21 cellular contexts compared by ENCODE assay signal in genomic region chr7:135573541-135573940, GRCh38. TPM values are rescaled to one million over a fixed set of nuclear protein-coding genes. Genes with fewer than 3 reads are reported as not detected.
A peak's percentile ranks its signal among the peaks of the same experiment; 100 is the strongest.
DNase-seq lines count a peak whose midpoint lies in the region; ATAC-seq, FAIRE-seq and TF ChIP-seq lines count a peak whose summit lies in the region.
"Had no signal": no experiment of that assay in that cellular context is flagged by ENCODE, and none has a peak within 500 bp of the region (broad histone marks: within the 10 kb centered on the region; RNA-seq: fewer than 3 reads in every experiment).

No MANE protein-coding gene starts in this region.

- no peaks in the 10 kb centered on the region for H3K27me3 ChIP-seq in DOHH2 (ENCODE audit: control insufficient read depth, low read length)
- no peaks in the 10 kb centered on the region for H3K27me3 ChIP-seq in testis
- no peaks in the 10 kb centered on the region for H3K27me3 ChIP-seq in small intestine (ENCODE audit: control insufficient read depth in 2 of 2, insufficient read depth in 2 of 2, low read length in 2 of 2)
- H3K27me3 ChIP-seq: BE2C had no signal

- no peak for FAIRE-seq in small intestine (lab: Jason Lieb, UNC)
- FAIRE-seq: D721Med, HTR-8/SVneo, K562 had no signal

- intact Hi-C loops in OCI-LY7 (cut with micrococcal nuclease; ENCODE audit: unreplicated experiment) (no loop called here), testis (cut with DNase I; ENCODE audit: low total_unique reads) (no loop called here), Right ventricle myocardium inferior (cut with DNase I) (no loop called here)

- POLR2A ChIA-PET in OCI-LY7 (lab: Charles Lee) = interaction anchor here (0.6 to 0.7 kb wide), 3 partner anchors 24 to 88 kb away, joined by 3 to 5 read pairs (median 3); no protein-coding TSS in a partner anchor

- no peak for TF ChIP-seq POLR2A in testis (IDR thresholded peaks at IDR 0.05)

- H3K36me3 ChIP-seq in DOHH2 (ENCODE audit: control insufficient read depth, low read length) (peaks cover 84% of the 10 kb centered on the region), OCI-LY7 (ENCODE audit: insufficient read depth, low read length) (peaks cover 93% of the 10 kb centered on the region), testis (ENCODE audit: low read depth, missing control alignments) (no peaks in the 10 kb centered on the region), small intestine (ENCODE audit: control insufficient read depth in 2 of 2, insufficient read depth in 2 of 2, low read length in 2 of 2) (peaks cover 10 to 15% of the 10 kb centered on the region in 2 donors)

- H3K79me2 ChIP-seq in DOHH2 (ENCODE audit: control insufficient read depth, low read length) = peaks cover 53% of the 10 kb centered on the region
- peaks cover 56% of the 10 kb centered on the region for H3K79me2 ChIP-seq in OCI-LY7 (ENCODE audit: insufficient read depth, low read depth, low read length)

- H3K4me2 ChIP-seq in DOHH2 (ENCODE audit: low read length) (peak overlapping the region; percentile 31), OCI-LY7 (ENCODE audit: low read length) (0 out of 2 replicates have a peak overlapping the region, but pooled peaks have one; percentile 1)

- no TSS peak for BruUV-seq in OCI-LY7 (replicated peaks; lab: Mats Ljungman, UMichigan)

- TF ChIP-seq CTCF in DOHH2 (IDR thresholded peaks at IDR 0.05; ENCODE audit: low read depth, low read length, poor library complexity, severe bottlenecking) (no peak), OCI-LY7 (conservative IDR thresholded peaks at IDR 0.05; ENCODE audit: low read length) (no peak), testis (IDR thresholded peaks at IDR 0.05) (no peak)

- H3K9me2 ChIP-seq in DOHH2 (replicated peaks; ENCODE audit: control insufficient read depth, low read length) (no peaks in the 10 kb centered on the region), OCI-LY7 (ENCODE audit: insufficient read depth, low read length) (no peaks in the 10 kb centered on the region)

- H3K9me3 ChIP-seq in DOHH2 (ENCODE audit: control insufficient read depth, insufficient read depth, low read length) = no peaks in the 10 kb centered on the region
- H3K9me3 ChIP-seq in OCI-LY7 (ENCODE audit: low read length) = peaks cover 26% of the 10 kb centered on the region; the same call in 1 of the 2 replicates
- no peaks in the 10 kb centered on the region for H3K9me3 ChIP-seq in testis
- no peaks in the 10 kb centered on the region for H3K9me3 ChIP-seq in small intestine (ENCODE audit: control insufficient read depth, low read depth)
- H3K9me3 ChIP-seq: BE2C, Caco-2 had no signal

- DNase-seq in OCI-LY7 (ENCODE audit: low spot score) = no peak
- peak; percentile 69 for DNase-seq in foreskin melanocyte
- DNase-seq in testis = peak; percentile 71
- DNase-seq in small intestine = no peak
- no peak for DNase-seq in SK-N-DZ (ENCODE audit: low spot score)
- DNase-seq in Right ventricle myocardium inferior (ENCODE audit: missing footprints) = no peak
- DNase-seq: BE2C; C1 segment of cervical spinal cord; Caco-2; CD4-positive, CD25-positive, alpha-beta regulatory T cell; CD8-positive, alpha-beta memory T cell; GDM1; GOT3; H7; HFFc6; IMR-90 had no signal

- CTCF ChIA-PET in OCI-LY7 (lab: Charles Lee; ENCODE audit: unreplicated experiment) = no interaction called here

- ATAC-seq in Right ventricle myocardium inferior = no peak
- ATAC-seq: HCT116, K562 had no signal

- 52 to 54% methylated on average over 2 of the region's 2 CpGs for WGBS in testis, 2 donors
- 74 to 84% (median 81%) methylated on average over 2 of the region's 2 CpGs for WGBS in small intestine, 3 donors

- H4K20me1 ChIP-seq in DOHH2 (ENCODE audit: control insufficient read depth, insufficient read depth, low read depth, low read length) (no peaks in the 10 kb centered on the region), OCI-LY7 (ENCODE audit: insufficient read depth, low read length) (peaks cover 1% of the 10 kb centered on the region; the same call in 1 of the 2 replicates)

- no peak overlapping the region for H2AFZ ChIP-seq in OCI-LY7 (ENCODE audit: low read length)

- H3K27ac ChIP-seq in DOHH2 (ENCODE audit: low read depth, low read length) = peak overlapping the region; percentile 26
- peak overlapping the region; percentile 13 for H3K27ac ChIP-seq in OCI-LY7 (ENCODE audit: low read depth, low read length, poor library complexity, severe bottlenecking)
- peak overlapping the region in 1 of 2 donors; percentile 32 for H3K27ac ChIP-seq in testis
- H3K27ac ChIP-seq in small intestine (ENCODE audit: low read depth in 1 of 2, low read length in 1 of 2) = no peak overlapping the region

- H3K4me1 ChIP-seq in DOHH2 (ENCODE audit: control insufficient read depth, low read length) = peaks cover 35% of the 10 kb centered on the region
- peaks cover 26% of the 10 kb centered on the region for H3K4me1 ChIP-seq in OCI-LY7 (ENCODE audit: insufficient read depth, low read length, poor library complexity, severe bottlenecking)
- H3K4me1 ChIP-seq in testis = peaks cover 7% of the 10 kb centered on the region
- H3K4me1 ChIP-seq in small intestine (ENCODE audit: control insufficient read depth in 2 of 2, insufficient read depth in 1 of 2, low read depth in 1 of 2, low read length in 1 of 2) = no peaks in the 10 kb centered on the region
- H3K4me1 ChIP-seq: BE2C, Caco-2 had no signal

- peaks cover 23% of the 10 kb centered on the region; the same call in 1 of the 2 replicates for H3F3A ChIP-seq in DOHH2 (ENCODE audit: control insufficient read depth, insufficient read depth)

- peak overlapping the region; percentile 26 for H3K4me3 ChIP-seq in DOHH2 (ENCODE audit: low read length)
- no peak overlapping the region for H3K4me3 ChIP-seq in OCI-LY7 (ENCODE audit: low read depth, low read length, poor library complexity, severe bottlenecking)
- no peak overlapping the region for H3K4me3 ChIP-seq in testis
- H3K4me3 ChIP-seq in small intestine (ENCODE audit: low read depth in 1 of 2, low read length in 2 of 2) = no peak overlapping the region
- H3K4me3 ChIP-seq: K562 had no signal

RNA-seq across cellular contexts. Expression of gene NUP205, which starts 15.8 kb away (rescaled TPM):
- total RNA-seq in OCI-LY7 (2014; rRNA removed; shearing (Covaris generic)) = 98.1 and 115 TPM in 2 replicates
- total RNA-seq in OCI-LY7 (2022) = 132 and 138 TPM in 2 replicates
- total RNA-seq in testis = 10 to 100 TPM; 73.6 to 77.2 TPM
- polyA plus RNA-seq in testis (ENCODE audit: insufficient read depth, low read depth, low replicate concordance) = 47.8 TPM
- polyA plus RNA-seq in small intestine = 10 to 100 TPM; 17.6 to 28.7 (median 22.6) TPM
- 101 and 107 TPM in 2 replicates for polyA plus RNA-seq in SK-N-DZ (2014; cell fraction: cytosol; rRNA removed)
- polyA plus RNA-seq in SK-N-DZ (2014; cell fraction: nucleus; rRNA removed) = 98.8 and 136 TPM in 2 replicates
- total RNA-seq in Right ventricle myocardium inferior = 14.5 TPM

Comparison
In these comparisons a context has a peak if more than half of its experiments do, and no peak if none do; other contexts are left out.
1. H3K27ac ChIP-seq: peak in DOHH2 (single experiment) and OCI-LY7 (single experiment); none in small intestine (0 of 2).
2. DNase-seq: peak in foreskin melanocyte (single experiment) and testis (single experiment); none in OCI-LY7 (single experiment), small intestine (single experiment), SK-N-DZ (single experiment) and Right ventricle myocardium inferior (single experiment).